ENCODE assay signal across 15 cellular contexts in genomic region chr17:63419949-63420867, GRCh38. TPM values are rescaled to one million over a fixed set of nuclear protein-coding genes. Genes with fewer than 3 reads are reported as not detected.
DNase-seq lines count a peak whose midpoint lies in the region; ATAC-seq lines count a peak whose summit lies in the region.
"Had no signal": no experiment of that assay in that cellular context is flagged by ENCODE, and none has a peak within 500 bp of the region (broad histone marks: within the 10 kb centered on the region; RNA-seq: fewer than 3 reads in every experiment).

No MANE protein-coding gene starts in this region.

- no peaks in the 10 kb centered on the region for H3K4me1 ChIP-seq in aorta (ENCODE audit: control insufficient read depth in 1 of 2, insufficient read depth in 2 of 2, low read length in 2 of 2)

- no peaks in the 10 kb centered on the region for H3K27me3 Mint-ChIP-seq in central memory CD8-positive, alpha-beta T cell

- H3K36me3 Mint-ChIP-seq in central memory CD8-positive, alpha-beta T cell (ENCODE audit: insufficient read depth) = peaks cover 2% of the 10 kb centered on the region

- peak; percentile 64 for ATAC-seq in central memory CD8-positive, alpha-beta T cell (replicated peaks; ENCODE audit: extremely low read depth, poor library complexity, severe bottlenecking)
- no peak for ATAC-seq in HG02798 (IDR thresholded peaks at IDR 0.05; ENCODE audit: poor library complexity, unreplicated experiment)
- ATAC-seq in aorta (ENCODE audit: low FRiP score) = no peak
- ATAC-seq: left lobe of liver had no signal

- no peaks in the 10 kb centered on the region for H3K27me3 ChIP-seq in aorta (ENCODE audit: control insufficient read depth in 1 of 2, insufficient read depth in 2 of 2, low read length in 1 of 2)
- H3K27me3 ChIP-seq: neutrophil, spleen had no signal

- peaks cover 0 to 1% of the 10 kb centered on the region in 2 donors for H3K36me3 ChIP-seq in aorta (ENCODE audit: control insufficient read depth in 1 of 2, insufficient read depth in 2 of 2, low read length in 1 of 2)

- 77 to 79% methylated on average over 23 of the region's 23 CpGs for WGBS in aorta, 2 donors

- no peak overlapping the region for H3K27ac ChIP-seq in aorta (ENCODE audit: low read depth in 1 of 2, low read length in 2 of 2)
- H3K27ac ChIP-seq: neutrophil had no signal

- H3K4me3 ChIP-seq in aorta (ENCODE audit: low read length in 2 of 2) = no peak overlapping the region
- H3K4me3 ChIP-seq: spleen had no signal

- no peak overlapping the region for H3K27ac Mint-ChIP-seq in central memory CD8-positive, alpha-beta T cell (ENCODE audit: low read depth)

- H3K4me1 Mint-ChIP-seq in central memory CD8-positive, alpha-beta T cell = peaks cover 9% of the 10 kb centered on the region

- H3K9me3 ChIP-seq in aorta (ENCODE audit: control insufficient read depth, low read length) = no peaks in the 10 kb centered on the region
- H3K9me3 ChIP-seq: neutrophil, spleen had no signal

- intact Hi-C loops in aorta (cut with DNase I) = no loop called here

- H3K4me3 Mint-ChIP-seq in central memory CD8-positive, alpha-beta T cell = no peak overlapping the region

- peak; percentile 22 for DNase-seq in activated naive CD4-positive, alpha-beta T cell treated with Interleukin-2 at 50 U/mL for 16 hours
- DNase-seq in activated naive CD4-positive, alpha-beta T cell treated with anti-CD3 and anti-CD28 coated beads, Interleukin-2, amount 50 U/mL, for 16 hours = no peak
- DNase-seq in activated CD4-positive, alpha-beta T cell treated with anti-CD3 and anti-CD28 coated beads for 48 hours = peak; percentile 39
- no peak for DNase-seq in central memory CD8-positive, alpha-beta T cell (ENCODE audit: low spot score in 2 of 2)
- DNase-seq in pulmonary artery endothelial cell (ENCODE audit: low read depth, low spot score) (peak; percentile 95), germinal center (ENCODE audit: low spot score) (no peak), aorta (no peak)
- DNase-seq: ACHN, DMS 273 treated with DMSO at 0.1 percent for 48 hours, glutamatergic neuron, NCI-H2029 treated with DMSO at 0.1 percent for 48 hours, spleen had no signal

- H3K9me3 Mint-ChIP-seq in central memory CD8-positive, alpha-beta T cell = no peaks in the 10 kb centered on the region

RNA-seq across cellular contexts. Expression of gene CYB561, which starts 25.9 kb away (rescaled TPM):
- 26.1 and 34.6 TPM in 2 replicates for total RNA-seq in pulmonary artery endothelial cell
- total RNA-seq in aorta = 10 to 100 TPM; 13.2 to 31.6 TPM
- 10 to 100 TPM in 1 of 2 donors, 1 to 10 TPM in 1; 7.1 to 17.6 TPM for polyA plus RNA-seq in aorta

RNA-seq across cellular contexts. Expression of gene ACE, which starts 56.7 kb away (rescaled TPM):
- total RNA-seq in pulmonary artery endothelial cell = 30.6 and 38.3 TPM in 2 replicates
- 10 to 100 TPM in 1 of 2 donors, 1 to 10 TPM in 1; 6.6 to 30.5 TPM for total RNA-seq in aorta
- polyA plus RNA-seq in aorta = 10 to 100 TPM in 1 of 2 donors, under 1 TPM in 1; 0.72 to 15.9 TPM

Comparison
In these comparisons a context has a peak if more than half of its experiments do, and no peak if none do; other contexts are left out.
1. DNase-seq: peak in activated naive CD4-positive, alpha-beta T cell treated with Interleukin-2 at 50 U/mL for 16 hours (single experiment), activated CD4-positive, alpha-beta T cell treated with anti-CD3 and anti-CD28 coated beads for 48 hours (single experiment) and pulmonary artery endothelial cell (single experiment); none in activated naive CD4-positive, alpha-beta T cell treated with anti-CD3 and anti-CD28 coated beads, Interleukin-2, amount 50 U/mL, for 16 hours (single experiment), central memory CD8-positive, alpha-beta T cell (0 of 2), germinal center (single experiment) and aorta (0 of 2).